32 cellular contexts compared by ENCODE assay signal in genomic region chrX:126799059-126799458, GRCh38. TPM values are rescaled to one million over a fixed set of nuclear protein-coding genes. Genes with fewer than 3 reads are reported as not detected.
"Had no signal": no experiment of that assay in that cellular context is flagged by ENCODE, and none has a peak within 500 bp of the region (broad histone marks: within the 10 kb centered on the region; RNA-seq: fewer than 3 reads in every experiment).

No MANE protein-coding gene starts in this region.

- H3K4me1 ChIP-seq: body of pancreas, esophagus squamous epithelium, pancreas, prostate gland, sigmoid colon, vagina had no signal

- H3K9me3 ChIP-seq: body of pancreas, esophagus squamous epithelium, pancreas, prostate gland, sigmoid colon, vagina had no signal

- H3K4me3 ChIP-seq: body of pancreas, coronary artery, esophagus squamous epithelium, pancreas, prostate gland, sigmoid colon, vagina had no signal

- H3K36me3 ChIP-seq: esophagus squamous epithelium, pancreas, prostate gland, sigmoid colon, vagina had no signal

- DNase-seq: activated B cell treated with CpG ODN at 0.5 μM for 24 hours; activated CD4-positive, alpha-beta T cell treated with anti-CD3 and anti-CD28 coated beads for 4 hours; activated CD4-positive, alpha-beta T cell treated with anti-CD3 and anti-CD28 coated beads, Interleukin-2, amount 50 U/mL, for 48 hours; activated CD8-positive, alpha-beta memory T cell treated with anti-CD3 and anti-CD28 coated beads for 24 hours; activated effector memory CD4-positive, alpha-beta T cell treated with Interleukin-2 at 50 U/mL for 16 hours; activated naive CD4-positive, alpha-beta T cell treated with Interleukin-2 at 50 U/mL for 16 hours; aorta; body of pancreas; esophagus squamous epithelium; glutamatergic neuron; left cardiac atrium; mesenchymal stem cell; naive thymus-derived CD8-positive, alpha-beta T cell; nucleus accumbens; pancreas; sigmoid colon; small intestine; stimulated activated CD4-positive, alpha-beta T cell treated with anti-CD3 and anti-CD28 coated beads, Interleukin-4, amount 100 ng/mL, for 4 hours; stimulated activated CD8-positive, alpha-beta memory T cell treated with anti-CD3 and anti-CD28 coated beads, Interleukin-4, amount 100 ng/mL, for 48 hours; stimulated activated naive CD8-positive, alpha-beta T cell treated with anti-CD3 and anti-CD28 coated beads, Interleukin-15, amount 100 ng/mL, for 72 hours; substantia nigra; T-helper 2 cell had no signal

- H3K27ac ChIP-seq: body of pancreas, coronary artery, esophagus squamous epithelium, pancreas, prostate gland, sigmoid colon, vagina had no signal

- H3K27me3 ChIP-seq: body of pancreas, esophagus squamous epithelium, sigmoid colon, vagina had no signal

- ATAC-seq: body of pancreas; left cardiac atrium; naive thymus-derived CD8-positive, alpha-beta T cell; pancreas; stimulated activated memory B cell treated with anti-CD40 and anti-IgM and Interleukin-4, amounts not matched to agents 10 μg/mL and 1 μg/mL and 100 μg/mL, for 72 hours; stimulated activated naive CD8-positive, alpha-beta T cell treated with anti-CD3 and anti-CD28 coated beads, Interleukin-15, amount 100 ng/mL, for 72 hours had no signal

RNA-seq across cellular contexts. Expression of gene PRR32, which starts 20.5 kb away (rescaled TPM):
- total RNA-seq: activated B cell treated with CpG ODN at 0.5 μM for 24 hours; aorta; body of pancreas; cerebellum; endothelial cell of umbilical vein; esophagus squamous epithelium; frontal cortex; liver; naive thymus-derived CD8-positive, alpha-beta T cell; neural crest cell; pancreas; prostate gland; sigmoid colon; vagina had no signal
- polyA plus RNA-seq: adipose tissue; aorta; endothelial cell of umbilical vein; liver; naive thymus-derived CD8-positive, alpha-beta T cell; pancreas; sigmoid colon; small intestine had no signal
